16 cellular contexts compared by ENCODE assay signal in genomic region chr2:34492781-34493455, GRCh38.
"Had no signal": no experiment of that assay in that cellular context is flagged by ENCODE, and none has a peak within 500 bp of the region (broad histone marks: within the 10 kb centered on the region; RNA-seq: fewer than 3 reads in every experiment).

No MANE protein-coding gene starts in this region.

- H3K9me3 ChIP-seq: ascending aorta, gastrocnemius medialis had no signal

- H3K36me3 Mint-ChIP-seq: activated CD4-positive, alpha-beta memory T cell treated with anti-CD3 and anti-CD28 coated beads for 36 hours; activated CD8-positive, alpha-beta memory T cell treated with anti-CD3 and anti-CD28 coated beads, Interleukin-2, amount 10 ng/mL, durations not matched to agents 7 days and 5 days; stimulated activated effector memory CD8-positive, alpha-beta T cell treated with anti-CD3 and anti-CD28 coated beads, Interleukin-12 subunit alpha, Interleukin-12 subunit beta, amount 100 ng/mL, for 72 hours had no signal

- H3K4me3 Mint-ChIP-seq: activated CD4-positive, alpha-beta memory T cell treated with anti-CD3 and anti-CD28 coated beads for 36 hours; activated CD8-positive, alpha-beta memory T cell treated with anti-CD3 and anti-CD28 coated beads, Interleukin-2, amount 10 ng/mL, durations not matched to agents 7 days and 5 days; activated naive CD4-positive, alpha-beta T cell treated with anti-CD3 and anti-CD28 coated beads for 36 hours; activated naive CD8-positive, alpha-beta T cell treated with anti-CD3 and anti-CD28 coated beads, Interleukin-2, amount 50 U/mL, for 24 hours; stimulated activated effector memory CD8-positive, alpha-beta T cell treated with anti-CD3 and anti-CD28 coated beads, Interleukin-12 subunit alpha, Interleukin-12 subunit beta, amount 100 ng/mL, for 72 hours had no signal

- H3K27me3 Mint-ChIP-seq: activated CD4-positive, alpha-beta memory T cell treated with anti-CD3 and anti-CD28 coated beads for 36 hours; activated CD8-positive, alpha-beta memory T cell treated with anti-CD3 and anti-CD28 coated beads, Interleukin-2, amount 10 ng/mL, durations not matched to agents 7 days and 5 days; activated naive CD8-positive, alpha-beta T cell treated with anti-CD3 and anti-CD28 coated beads, Interleukin-2, amount 50 U/mL, for 24 hours had no signal

- H3K27ac ChIP-seq: ascending aorta, gastrocnemius medialis, heart left ventricle, parathyroid adenoma had no signal

- DNase-seq: activated CD4-positive, alpha-beta memory T cell treated with anti-CD3 and anti-CD28 coated beads for 36 hours; activated CD4-positive, alpha-beta T cell treated with anti-CD3 and anti-CD28 coated beads for 1 hour; activated CD8-positive, alpha-beta memory T cell treated with anti-CD3 and anti-CD28 coated beads, Interleukin-2, amount 10 ng/mL, durations not matched to agents 7 days and 5 days; activated naive CD4-positive, alpha-beta T cell treated with anti-CD3 and anti-CD28 coated beads for 36 hours; activated naive CD8-positive, alpha-beta T cell treated with anti-CD3 and anti-CD28 coated beads, Interleukin-2, amount 50 U/mL, for 24 hours; activated T-cell treated with anti-CD3 and anti-CD28 coated beads, Interleukin-2, amount 50 U/mL, for 1 hour; gastrocnemius medialis; heart left ventricle; islet precursor cell; mammary epithelial cell; stimulated activated CD4-positive, alpha-beta T cell treated with anti-CD3 and anti-CD28 coated beads, Interleukin-12 subunit alpha, Interleukin-12 subunit beta, amount 100 ng/mL, for 4 hours; T1000 had no signal

- H3K4me1 ChIP-seq: ascending aorta, gastrocnemius medialis, heart left ventricle, parathyroid adenoma had no signal

- H3K27ac Mint-ChIP-seq: activated CD4-positive, alpha-beta memory T cell treated with anti-CD3 and anti-CD28 coated beads for 36 hours; activated CD8-positive, alpha-beta memory T cell treated with anti-CD3 and anti-CD28 coated beads, Interleukin-2, amount 10 ng/mL, durations not matched to agents 7 days and 5 days; activated naive CD4-positive, alpha-beta T cell treated with anti-CD3 and anti-CD28 coated beads for 36 hours; activated naive CD8-positive, alpha-beta T cell treated with anti-CD3 and anti-CD28 coated beads, Interleukin-2, amount 50 U/mL, for 24 hours; activated T-helper 2 cell treated with anti-CD3 and anti-CD28 coated beads, Interferon-gamma antibody, Interleukin-2, Interleukin-4, amounts not matched to agents 10 μg/mL and 5 μg/mL and 100 μg/mL, durations not matched to agents 14 hours and 24 hours and 36 hours; stimulated activated effector memory CD8-positive, alpha-beta T cell treated with anti-CD3 and anti-CD28 coated beads, Interleukin-12 subunit alpha, Interleukin-12 subunit beta, amount 100 ng/mL, for 72 hours had no signal

- H3K4me1 Mint-ChIP-seq: activated CD8-positive, alpha-beta memory T cell treated with anti-CD3 and anti-CD28 coated beads, Interleukin-2, amount 10 ng/mL, durations not matched to agents 7 days and 5 days; activated naive CD8-positive, alpha-beta T cell treated with anti-CD3 and anti-CD28 coated beads, Interleukin-2, amount 50 U/mL, for 24 hours; stimulated activated effector memory CD8-positive, alpha-beta T cell treated with anti-CD3 and anti-CD28 coated beads, Interleukin-12 subunit alpha, Interleukin-12 subunit beta, amount 100 ng/mL, for 72 hours had no signal

- H3K27me3 ChIP-seq: ascending aorta, gastrocnemius medialis, heart left ventricle had no signal

- H3K9me3 Mint-ChIP-seq: activated CD4-positive, alpha-beta memory T cell treated with anti-CD3 and anti-CD28 coated beads for 36 hours; activated naive CD4-positive, alpha-beta T cell treated with anti-CD3 and anti-CD28 coated beads for 36 hours; activated naive CD8-positive, alpha-beta T cell treated with anti-CD3 and anti-CD28 coated beads, Interleukin-2, amount 50 U/mL, for 24 hours had no signal

- H3K36me3 ChIP-seq: ascending aorta, gastrocnemius medialis, heart left ventricle had no signal

- H3K4me3 ChIP-seq: ascending aorta, gastrocnemius medialis, heart left ventricle had no signal
